In genomic region chr6:52552278-52552643, GRCh38 we compare ENCODE assay signal across 8 cellular contexts. TPM values are rescaled to one million over a fixed set of nuclear protein-coding genes. Genes with fewer than 3 reads are reported as not detected.
A peak's percentile ranks its signal among the peaks of the same experiment; 100 is the strongest.
DNase-seq lines count a peak whose midpoint lies in the region; ATAC-seq, FAIRE-seq and TF ChIP-seq lines count a peak whose summit lies in the region.

No MANE protein-coding gene starts in this region.

- FAIRE-seq in keratinocyte (lab: Jason Lieb, UNC) (no peak), urothelium cell line (lab: Jason Lieb, UNC) (no peak)

- peaks cover 19% of the 10 kb centered on the region for H3K79me2 ChIP-seq in keratinocyte (ENCODE audit: control insufficient read depth, insufficient read depth, low read length)

- peak overlapping the region; percentile 19 for H3K27ac ChIP-seq in keratinocyte (ENCODE audit: control insufficient read depth, insufficient read depth, low read length)

- H3K9me3 ChIP-seq in keratinocyte (ENCODE audit: control insufficient read depth, low read depth, low read length) = no peaks in the 10 kb centered on the region

- DNase-seq in NCI-H748 (lab: John Stamatoyannopoulos, UW; ENCODE audit: unreplicated experiment) (peak; percentile 73), keratinocyte (ENCODE audit: low read depth, low spot score) (no peak), SKM-1 (lab: John Stamatoyannopoulos, UW; ENCODE audit: unreplicated experiment) (no peak), NOMO-1 treated with dmso at 0.1 percent for 144 hours (lab: John Stamatoyannopoulos, UW; ENCODE audit: unreplicated experiment) (no peak), hepatic stellate cell (ENCODE audit: low spot score) (no peak), urothelium cell line (ENCODE audit: low spot score) (no peak)

- H3K4me2 ChIP-seq in keratinocyte (ENCODE audit: control insufficient read depth, extremely low read depth, insufficient read depth, low read depth, low read length) = peak overlapping the region; percentile 59

- no peaks in the 10 kb centered on the region for H3K36me3 ChIP-seq in keratinocyte (ENCODE audit: control insufficient read depth in 2 of 2, extremely low read depth in 1 of 2, insufficient read depth in 2 of 2, low read length in 2 of 2)

- H2AFZ ChIP-seq in keratinocyte (ENCODE audit: control insufficient read depth, low read length) = peak overlapping the region; percentile 8

- no peak overlapping the region for H3K9ac ChIP-seq in keratinocyte (ENCODE audit: control insufficient read depth, extremely low read depth, insufficient read depth, low read length)

- no peak for TF ChIP-seq CTCF in keratinocyte (optimal IDR thresholded peaks at IDR 0.05 in 1 of 3, IDR thresholded peaks at IDR 0.05 in 1 of 3, conservative IDR thresholded peaks at IDR 0.05 in 1 of 3; ENCODE audit: extremely low read depth in 1 of 3, insufficient read depth in 2 of 3, low read length in 3 of 3)

- H4K20me1 ChIP-seq in keratinocyte (ENCODE audit: control insufficient read depth, extremely low read depth, insufficient read depth, low read length) = no peaks in the 10 kb centered on the region

- peaks cover 31% of the 10 kb centered on the region for H3K4me1 ChIP-seq in keratinocyte (ENCODE audit: control insufficient read depth, extremely low read depth, insufficient read depth, low read length)

- no peaks in the 10 kb centered on the region for H3K9me1 ChIP-seq in keratinocyte (ENCODE audit: control insufficient read depth, extremely low read depth, insufficient read depth, low read length)

- H3K27me3 ChIP-seq in keratinocyte (ENCODE audit: control insufficient read depth, extremely low read depth, insufficient read depth, low read length) = no peaks in the 10 kb centered on the region

- peak overlapping the region in 1 of 3 experiments; percentile 21 for H3K4me3 ChIP-seq in keratinocyte (ENCODE audit: control insufficient read depth in 2 of 3, extremely low read depth in 1 of 3, insufficient read depth in 2 of 3, low read depth in 1 of 3, low read length in 3 of 3)

- dilution Hi-C loops in keratinocyte (cut with MboI; ENCODE audit: extremely low pct_ligation_motif_present, low sequenced_read_pairs) = no loop called here

- ATAC-seq in GM18858 (IDR thresholded peaks at IDR 0.05; ENCODE audit: unreplicated experiment) (peak; percentile 94), HG02798 (IDR thresholded peaks at IDR 0.05; ENCODE audit: poor library complexity, unreplicated experiment) (peak; percentile 95)

RNA-seq across cellular contexts. Expression of gene TRAM2, which starts 24.6 kb away (rescaled TPM):
- 6.1 to 18.3 TPM (median 9.2 TPM) in 3 replicates for polyA plus RNA-seq in keratinocyte
- 0.40 TPM for polyA plus RNA-seq in keratinocyte (2011; ENCODE audit: low read depth)
- polyA plus RNA-seq in keratinocyte (2011; cell fraction: cytosol; rRNA removed) = 6.1 and 8.1 TPM in 2 replicates
- 17.6 and 18.8 TPM in 2 replicates for polyA plus RNA-seq in keratinocyte (2011; cell fraction: nucleus; rRNA removed)
- 1.2 and 14.8 TPM in 2 replicates for polyA plus RNA-seq in keratinocyte (2012; ENCODE audit: low replicate concordance)
- polyA minus RNA-seq in keratinocyte = 10.9 to 28.9 TPM (median 14.5 TPM) in 3 replicates
- polyA minus RNA-seq in keratinocyte (2011; cell fraction: cytosol; rRNA and poly(A)+ RNA removed) = 6.7 TPM
- polyA minus RNA-seq in keratinocyte (2011; cell fraction: nucleus; rRNA and poly(A)+ RNA removed) = 10.8 and 16.9 TPM in 2 replicates
